ENCODE assay signal across 8 cellular contexts in genomic region chr15:88911766-88912118, GRCh38. TPM values are rescaled to one million over a fixed set of nuclear protein-coding genes. Genes with fewer than 3 reads are reported as not detected.
DNase-seq lines count a peak whose midpoint lies in the region; ATAC-seq lines count a peak whose summit lies in the region.

No MANE protein-coding gene starts in this region.

- H3K4me1 ChIP-seq in SJCRH30, result peaks cover 5% of the 10 kb centered on the region; the same call in 1 of the 2 replicates

- peak; percentile 9 for DNase-seq in GM03348 (ENCODE audit: low spot score)
- DNase-seq in SJCRH30, result no peak
- DNase-seq in germinal center (ENCODE audit: low spot score), result peak; percentile 1
- no peak for DNase-seq in skeletal muscle cell (ENCODE audit: low read depth)
- DNase-seq in OCI-M1 (lab: John Stamatoyannopoulos, UW), result no peak
- no peak for DNase-seq in NCI-H2171 (lab: John Stamatoyannopoulos, UW)
- no peak for DNase-seq in activated CD4-positive, alpha-beta T cell treated with anti-CD3 and anti-CD28 coated beads, Interleukin-2, amount 50 U/mL, for 4 hours

- no peak for ATAC-seq in HG03025 (IDR thresholded peaks at IDR 0.05; ENCODE audit: low FRiP score, unreplicated experiment)

- H3K9me3 ChIP-seq in SJCRH30 (replicated peaks), result no peaks in the 10 kb centered on the region

- peaks cover 4% of the 10 kb centered on the region for H3K36me3 ChIP-seq in SJCRH30

- no peaks in the 10 kb centered on the region for H3K27me3 ChIP-seq in SJCRH30

- peak overlapping the region; percentile 94 for H3K4me3 ChIP-seq in SJCRH30
- H3K4me3 ChIP-seq in skeletal muscle cell (ENCODE audit: low read depth, low read length), result peak overlapping the region; percentile 62

- no peak overlapping the region for H3K27ac ChIP-seq in SJCRH30

RNA-seq across cellular contexts. Expression of gene MFGE8, which starts 1.4 kb away (rescaled TPM):
- total RNA-seq in SJCRH30 (2014; rRNA removed; shearing (Covaris generic)), result 60.9 and 69.1 TPM in 2 replicates

RNA-seq across cellular contexts. Expression of gene HAPLN3, which starts 16.4 kb away (rescaled TPM):
- total RNA-seq in SJCRH30 (2014; rRNA removed; shearing (Covaris generic)), result 2.5 and 2.8 TPM in 2 replicates

Comparison
In these comparisons a context has a peak if more than half of its experiments do, and no peak if none do; other contexts are left out.
1. DNase-seq: peak in GM03348 (single experiment) and germinal center (single experiment); none in SJCRH30 (0 of 2), skeletal muscle cell (single experiment), OCI-M1 (single experiment), NCI-H2171 (single experiment) and activated CD4-positive, alpha-beta T cell treated with anti-CD3 and anti-CD28 coated beads, Interleukin-2, amount 50 U/mL, for 4 hours (0 of 2).